25 cellular contexts compared by ENCODE assay signal in genomic region chr17:49219987-49220386, GRCh38. TPM values are rescaled to one million over a fixed set of nuclear protein-coding genes. Genes with fewer than 3 reads are reported as not detected.
A peak's percentile ranks its signal among the peaks of the same experiment; 100 is the strongest.
DNase-seq lines count a peak whose midpoint lies in the region; ATAC-seq and TF ChIP-seq lines count a peak whose summit lies in the region.
"Had no signal": no experiment of that assay in that cellular context is flagged by ENCODE, and none has a peak within 500 bp of the region (broad histone marks: within the 10 kb centered on the region; RNA-seq: fewer than 3 reads in every experiment).

No MANE protein-coding gene starts in this region.

- H3K9me2 ChIP-seq in SK-N-SH, result no peaks in the 10 kb centered on the region

- H3K9me3 Mint-ChIP-seq in T-cell, result no peaks in the 10 kb centered on the region
- no peaks in the 10 kb centered on the region for H3K9me3 Mint-ChIP-seq in immature natural killer cell
- peaks cover 0 to 1% of the 10 kb centered on the region in 2 donors for H3K9me3 Mint-ChIP-seq in stimulated activated naive B cell treated with anti-CD40 and anti-IgM and Interleukin-4, amounts not matched to agents 10 μg/mL and 1 μg/mL and 100 μg/mL, for 72 hours
- H3K9me3 Mint-ChIP-seq: activated naive CD4-positive, alpha-beta T cell treated with anti-CD3 and anti-CD28 coated beads, Interleukin-2, amount 50 U/mL, for 72 hours; activated T-cell treated with anti-CD3 and anti-CD28 coated beads, Interleukin-2, amount 50 U/mL, for 24 hours; nephron progenitor cell had no signal

- H3K36me3 Mint-ChIP-seq in T-cell (peaks cover 22% of the 10 kb centered on the region), immature natural killer cell (peaks cover 24 to 39% (median 28%) of the 10 kb centered on the region in 3 donors)
- peaks cover 34 to 55% of the 10 kb centered on the region in 2 donors for H3K36me3 Mint-ChIP-seq in stimulated activated naive B cell treated with anti-CD40 and anti-IgM and Interleukin-4, amounts not matched to agents 10 μg/mL and 1 μg/mL and 100 μg/mL, for 72 hours

- CTCF ChIA-PET in SK-N-SH (lab: Yijun Ruan, JAX) (interaction anchor here (0.5 to 9.5 kb wide), 2 partner anchors 7 to 774 kb away, joined by 3 to 105 read pairs; partner anchors contain the start of gene PHOSPHO1), T-cell (lab: Charles Lee) (no interaction called here)

- no peak for TF ChIP-seq CTCF in SK-N-SH (IDR thresholded peaks at IDR 0.05)
- no peak for TF ChIP-seq CTCF in heart right ventricle (IDR thresholded peaks at IDR 0.05)

- H3K27ac ChIP-seq in SK-N-SH (ENCODE audit: low read depth in 2 of 2, low read length in 1 of 2), result no peak overlapping the region
- H3K27ac ChIP-seq in heart right ventricle, result peak overlapping the region in 1 of 10 donors; percentile 88
- H3K27ac ChIP-seq: prostate gland, vagina had no signal

- ATAC-seq in SK-N-SH treated with all-trans-retinoic acid at 6 μM for 48 hours (no peak), T-cell (replicated peaks in 1 of 4) (no peak), left ventricle myocardium superior (no peak), HG03045 (IDR thresholded peaks at IDR 0.05; ENCODE audit: unreplicated experiment) (no peak), heart right ventricle (no peak)
- ATAC-seq in stimulated activated naive B cell treated with anti-CD40 and anti-IgM and Interleukin-4, amounts not matched to agents 10 μg/mL and 1 μg/mL and 100 μg/mL, for 72 hours (replicated peaks), result no peak
- ATAC-seq: PC-3 had no signal

- H3K4me3 ChIP-seq in SK-N-SH (ENCODE audit: low read depth in 2 of 2, low read length in 1 of 2) (no peak overlapping the region), heart right ventricle (no peak overlapping the region)
- H3K4me3 ChIP-seq: K562, prostate gland, vagina had no signal

- TF ChIP-seq EP300 in SK-N-SH (IDR thresholded peaks at IDR 0.05; ENCODE audit: borderline replicate concordance in 1 of 2, low read depth in 1 of 2, low read length in 1 of 2), result no peak

- WGBS in SK-N-SH (ENCODE audit: low lambda C conversion rate), result 58% methylated on average over 14 of the region's 15 CpGs
- 74 to 76% methylated on average over 15 of the region's 15 CpGs for WGBS in heart right ventricle, 2 donors

- H3K4me3 Mint-ChIP-seq in T-cell, result peak overlapping the region in 1 of 3 donors; percentile 88
- peak overlapping the region; percentile 81 to 93 (median 91) for H3K4me3 Mint-ChIP-seq in immature natural killer cell
- no peak overlapping the region for H3K4me3 Mint-ChIP-seq in stimulated activated naive B cell treated with anti-CD40 and anti-IgM and Interleukin-4, amounts not matched to agents 10 μg/mL and 1 μg/mL and 100 μg/mL, for 72 hours
- H3K4me3 Mint-ChIP-seq: nephron progenitor cell had no signal

- no peaks in the 10 kb centered on the region for H4K20me1 ChIP-seq in SK-N-SH (ENCODE audit: insufficient read depth)

- H3K27me3 Mint-ChIP-seq in T-cell (peaks cover 0 to 5% of the 10 kb centered on the region in 2 donors), immature natural killer cell (ENCODE audit: low read depth in 3 of 3) (peaks cover 33 to 52% (median 34%) of the 10 kb centered on the region in 3 donors)
- H3K27me3 Mint-ChIP-seq in stimulated activated naive B cell treated with anti-CD40 and anti-IgM and Interleukin-4, amounts not matched to agents 10 μg/mL and 1 μg/mL and 100 μg/mL, for 72 hours, result peaks cover 17 to 24% of the 10 kb centered on the region in 2 donors

- POLR2A ChIA-PET in SK-N-SH (lab: Yijun Ruan, JAX) (no interaction called here), T-cell (lab: Charles Lee) (no interaction called here)

- H2AFZ ChIP-seq in SK-N-SH (ENCODE audit: low read depth), result no peak overlapping the region

- H3F3A ChIP-seq in SK-N-SH (replicated peaks; ENCODE audit: insufficient read depth), result peaks cover 3% of the 10 kb centered on the region

- intact Hi-C loops in left ventricle myocardium superior (cut with micrococcal nuclease) (no loop called here), heart right ventricle (cut with DNase I) (loop anchor here in 7 of 10 donors (5.0 to 10.0 kb wide), 6 partner anchors 38 to 175 kb away; no protein-coding TSS in a partner anchor)

- DNase-seq in SK-N-SH (peak; percentile 34), T-cell (no peak), immature natural killer cell (no peak), left ventricle myocardium superior (no peak), heart right ventricle (no peak)
- no peak for DNase-seq in stimulated activated naive B cell treated with anti-CD40 and anti-IgM and Interleukin-4, amounts not matched to agents 10 μg/mL and 1 μg/mL and 100 μg/mL, for 72 hours
- DNase-seq: activated CD4-positive, alpha-beta T cell treated with anti-CD3 and anti-CD28 coated beads, Interleukin-2, amount 50 U/mL, for 1 hour; effector memory CD4-positive, alpha-beta T cell; mesendoderm; NCI-H1694; NCI-H748 treated with DMSO at 0.1 percent for 48 hours; nephron progenitor cell; PC-3; SHP77 treated with DMSO at 0.1 percent for 48 hours had no signal

- H3K36me3 ChIP-seq in SK-N-SH (replicated peaks in 1 of 2; ENCODE audit: control insufficient read depth in 1 of 2, insufficient read depth in 2 of 2, low read length in 1 of 2), result no peaks in the 10 kb centered on the region
- peaks cover 0 to 16% (median 0%) of the 10 kb centered on the region in 9 donors for H3K36me3 ChIP-seq in heart right ventricle
- H3K36me3 ChIP-seq: prostate gland, vagina had no signal

- H3K9me3 ChIP-seq in SK-N-SH, result no peaks in the 10 kb centered on the region
- H3K9me3 ChIP-seq in heart right ventricle, result no peaks in the 10 kb centered on the region
- H3K9me3 ChIP-seq: prostate gland, vagina had no signal

- peaks cover 59 to 71% (median 65%) of the 10 kb centered on the region in 3 donors for H3K4me1 Mint-ChIP-seq in T-cell
- H3K4me1 Mint-ChIP-seq in immature natural killer cell, result peaks cover 80 to 83% of the 10 kb centered on the region in 2 donors
- H3K4me1 Mint-ChIP-seq in stimulated activated naive B cell treated with anti-CD40 and anti-IgM and Interleukin-4, amounts not matched to agents 10 μg/mL and 1 μg/mL and 100 μg/mL, for 72 hours, result peaks cover 51 to 72% of the 10 kb centered on the region in 2 donors

- H3K9ac ChIP-seq in SK-N-SH, result no peak overlapping the region

- peak overlapping the region; percentile 49 to 75 for H3K27ac Mint-ChIP-seq in T-cell
- H3K27ac Mint-ChIP-seq in immature natural killer cell, result peak overlapping the region; percentile 96 to 100 (median 100)
- peak overlapping the region; percentile 51 for H3K27ac Mint-ChIP-seq in stimulated activated naive B cell treated with anti-CD40 and anti-IgM and Interleukin-4, amounts not matched to agents 10 μg/mL and 1 μg/mL and 100 μg/mL, for 72 hours
- H3K27ac Mint-ChIP-seq: nephron progenitor cell had no signal

- H3K4me1 ChIP-seq in SK-N-SH (ENCODE audit: control insufficient read depth in 1 of 2, insufficient read depth in 2 of 2, low read depth in 1 of 2, low read length in 1 of 2) (no peaks in the 10 kb centered on the region), heart right ventricle (peaks cover 5 to 74% (median 49%) of the 10 kb centered on the region in 9 donors)
- H3K4me1 ChIP-seq: prostate gland had no signal

- H3K27me3 ChIP-seq in SK-N-SH (ENCODE audit: insufficient read depth) (peaks cover 16% of the 10 kb centered on the region), heart right ventricle (peaks cover 0 to 67% (median 43%) of the 10 kb centered on the region in 7 donors)

- H3K4me2 ChIP-seq in SK-N-SH, result no peak overlapping the region

- no peaks in the 10 kb centered on the region for H3K79me2 ChIP-seq in SK-N-SH (ENCODE audit: insufficient read depth)

- TF ChIP-seq RAD21 in SK-N-SH (IDR thresholded peaks at IDR 0.05; ENCODE audit: low read length), result no peak

TF ChIP-seq in SK-N-SH, 30 proteins besides CTCF, POLR2A, EP300 and RAD21 (continues in another document):
- TF ChIP-seq RCOR1 (IDR thresholded peaks at IDR 0.05; ENCODE audit: low read length), result no peak
- no peak for TF ChIP-seq MEF2A (IDR thresholded peaks at IDR 0.05; ENCODE audit: borderline replicate concordance, low read depth)
- TF ChIP-seq FOXM1 (IDR thresholded peaks at IDR 0.05; ENCODE audit: low read depth), result no peak
- no peak for TF ChIP-seq RXRA (IDR thresholded peaks at IDR 0.05; ENCODE audit: borderline replicate concordance, low read depth)
- no peak for TF ChIP-seq TCF12 (IDR thresholded peaks at IDR 0.05)
- TF ChIP-seq YY1 (IDR thresholded peaks at IDR 0.05; ENCODE audit: low read depth), result no peak

TF ChIP-seq in SK-N-SH treated with all-trans-retinoic acid at 6 μM for 48 hours, 23 proteins besides CTCF, POLR2A, EP300 and RAD21 (continues in another document):
- TF ChIP-seq GLIS3 (CRISPR knock-in tag; IDR thresholded peaks at IDR 0.05) (no peak), TCF4 (CRISPR knock-in tag; IDR thresholded peaks at IDR 0.05; ENCODE audit: borderline replicate concordance) (no peak), ESRRG (CRISPR knock-in tag; IDR thresholded peaks at IDR 0.05) (no peak), PPARA (CRISPR knock-in tag; IDR thresholded peaks at IDR 0.05; ENCODE audit: borderline replicate concordance) (no peak)

RNA-seq across cellular contexts. Expression of gene ABI3, which starts 9.5 kb away (rescaled TPM):
- polyA plus RNA-seq in SK-N-SH (2012; rRNA removed) (2.8 and 4.7 TPM in 2 replicates), immature natural killer cell (100 to 1,000 TPM; 149 to 338 (median 289) TPM), heart right ventricle (10 to 100 TPM in 1 of 2 donors, 1 to 10 TPM in 1; 6.2 to 10.3 TPM)
- polyA plus RNA-seq in SK-N-SH (2012; cell fraction: cytosol; rRNA removed), result 1.8 and 2.8 TPM in 2 replicates
- polyA plus RNA-seq in SK-N-SH (2012; cell fraction: nucleus; rRNA removed), result 2.2 and 3.0 TPM in 2 replicates
- total RNA-seq in T-cell (10 to 100 TPM; 10.4 to 21.7 (median 18.3) TPM), left ventricle myocardium superior (5.6 TPM), heart right ventricle (10 to 100 TPM in 1 of 10 donors, 1 to 10 TPM in 9; 2.3 to 10.8 (median 4.8) TPM)
- total RNA-seq: chondrocyte, H4, K562, PC-3 had no signal
- polyA plus RNA-seq: K562 had no signal

RNA-seq across cellular contexts. Expression of gene GNGT2, which starts 9.6 kb away (rescaled TPM):
- 10.4 and 11.0 TPM in 2 replicates for polyA plus RNA-seq in SK-N-SH (2012; rRNA removed)
- polyA plus RNA-seq in SK-N-SH (2012; cell fraction: cytosol; rRNA removed), result 11.8 and 12.9 TPM in 2 replicates
- polyA plus RNA-seq in SK-N-SH (2012; cell fraction: nucleus; rRNA removed), result 3.8 and 5.5 TPM in 2 replicates
- total RNA-seq in T-cell, result 1 to 10 TPM; 4.5 to 6.3 (median 5.0) TPM
- 100 to 1,000 TPM; 110 to 238 (median 131) TPM for polyA plus RNA-seq in immature natural killer cell
- total RNA-seq in left ventricle myocardium superior, result 1.2 TPM
- 1 to 10 TPM in 5 of 10 donors, under 1 TPM in 4, not detected in 1; 0.32 to 2.6 (median 1.3) TPM for total RNA-seq in heart right ventricle
- 1 to 10 TPM; 2.7 to 4.6 TPM for polyA plus RNA-seq in heart right ventricle
- total RNA-seq: A172, chondrocyte, K562 had no signal
- polyA plus RNA-seq: K562 had no signal

RNA-seq across cellular contexts. Expression of gene PHOSPHO1, which starts 10.6 kb away (rescaled TPM):
- polyA plus RNA-seq in SK-N-SH (2012; rRNA removed), result 0.13 TPM in 1 of 2 replicates, not detected in the other
- 0.03 and 0.05 TPM in 2 replicates for polyA plus RNA-seq in SK-N-SH (2012; cell fraction: cytosol; rRNA removed)
- polyA plus RNA-seq in SK-N-SH (2012; cell fraction: nucleus; rRNA removed), result 0.11 and 0.25 TPM in 2 replicates
- total RNA-seq in T-cell, result under 1 TPM in 1 of 5 donors, not detected in 4; 0.13 TPM
- polyA plus RNA-seq in immature natural killer cell, result 1 to 10 TPM in 2 of 3 donors, under 1 TPM in 1; 0.77 to 3.6 (median 2.0) TPM
- 0.64 TPM for total RNA-seq in left ventricle myocardium superior
- 1 to 10 TPM in 4 of 10 donors, under 1 TPM in 6; 0.14 to 1.9 (median 0.49) TPM for total RNA-seq in heart right ventricle
- 1 to 10 TPM in 1 of 2 donors, under 1 TPM in 1; 0.52 to 1.1 TPM for polyA plus RNA-seq in heart right ventricle
- total RNA-seq: activated naive CD4-positive, alpha-beta T cell treated with anti-CD3 and anti-CD28 coated beads, Interleukin-2, amount 50 U/mL, for 72 hours; chondrocyte; T-helper 1 cell treated with Interleukin-12 subunit alpha and Interleukin-12 subunit beta and Interleukin-4 antibody, amounts not matched to agents 30 ng/mL and 1 ng/mL, for 36 hours; vagina had no signal

Comparison
In these comparisons a context has a peak if more than half of its experiments do, and no peak if none do; other contexts are left out.
1. H3K4me3 Mint-ChIP-seq: peak in immature natural killer cell (5 of 5); none in stimulated activated naive B cell treated with anti-CD40 and anti-IgM and Interleukin-4, amounts not matched to agents 10 μg/mL and 1 μg/mL and 100 μg/mL, for 72 hours (0 of 2).
2. Peak in every context shown above with its lines, with median percentiles within 50 percentile points of each other: H3K27ac Mint-ChIP-seq.